ENCODE assay signal across 8 cellular contexts in the genomic region with DNA sequence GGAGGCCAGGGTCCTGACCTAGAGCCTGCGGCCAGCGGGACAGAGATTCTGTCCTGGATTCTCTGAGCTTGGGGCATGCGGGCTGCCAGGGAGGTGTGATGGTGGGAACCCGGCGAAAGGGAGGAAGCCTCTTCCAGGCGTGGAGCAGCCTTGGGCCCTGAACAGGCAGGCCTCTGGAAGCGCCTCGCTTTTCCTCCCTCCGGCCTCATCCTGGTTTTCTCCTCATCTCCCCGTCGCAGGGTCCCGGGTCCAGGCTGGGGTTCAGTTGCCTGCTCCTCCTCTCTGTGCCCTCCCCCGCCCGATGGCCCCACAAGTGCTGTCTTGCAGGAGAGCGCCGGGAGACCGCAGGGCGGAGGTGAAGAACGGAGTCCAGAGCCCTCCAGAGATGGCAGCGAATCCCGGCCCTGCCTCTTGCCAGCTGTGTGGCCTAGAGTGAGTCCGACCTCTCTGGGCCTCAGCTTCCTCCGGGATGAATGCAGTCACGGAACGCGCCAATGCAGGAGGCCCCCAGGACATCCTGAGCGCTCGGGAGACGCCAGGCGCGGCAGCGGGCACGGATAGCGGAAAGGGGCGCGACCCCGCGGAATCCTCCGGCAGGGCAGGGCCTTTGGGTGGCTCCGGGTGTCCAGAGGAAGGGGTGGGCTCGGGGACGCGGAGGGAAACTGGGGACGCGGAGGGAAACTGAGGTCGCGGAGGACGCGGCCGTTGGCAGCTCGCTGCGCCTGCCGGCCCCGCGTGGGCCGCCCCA. TPM values are rescaled to one million over a fixed set of nuclear protein-coding genes. Genes with fewer than 3 reads are reported as not detected.
DNase-seq lines count a peak whose midpoint lies in the region; ATAC-seq, FAIRE-seq and TF ChIP-seq lines count a peak whose summit lies in the region.

No MANE protein-coding gene starts in this region.

- peak overlapping the region; percentile 31 to 87 (median 62) for H3K4me3 Mint-ChIP-seq in IgD-negative memory B cell
- H3K4me3 Mint-ChIP-seq in natural killer cell, result peak overlapping the region; percentile 88

- no peaks in the 10 kb centered on the region for H3K9me3 ChIP-seq in ectodermal cell (ENCODE audit: control insufficient read depth, low read length)
- no peaks in the 10 kb centered on the region for H3K9me3 ChIP-seq in MG63

- peak in 2 of 3 donors; percentile 8 to 21 for ATAC-seq in natural killer cell

- peak; percentile 17 for DNase-seq in AG20443 (ENCODE audit: low spot score)
- DNase-seq in natural killer cell, result no peak
- DNase-seq in SIG-M5 treated with dmso at 0.1 percent for 504 hours (lab: John Stamatoyannopoulos, UW; ENCODE audit: unreplicated experiment), result no peak
- DNase-seq in GM19239 (ENCODE audit: insufficient read length, low spot score), result no peak
- DNase-seq in ACHN, result no peak
- DNase-seq in MG63, result no peak

- in situ Hi-C loops in ACHN (cut with HindIII; ENCODE audit: low pct_ligation_motif_present, low pct_unique_long_range_greater_than_20kb, low sequenced_read_pairs), result no loop called here

- 18 to 21% methylated on average over 56 of the region's 56 CpGs for WGBS in ectodermal cell, 2 experiments

- H3K9me3 Mint-ChIP-seq in IgD-negative memory B cell, result no peaks in the 10 kb centered on the region
- H3K9me3 Mint-ChIP-seq in natural killer cell, result no peaks in the 10 kb centered on the region

- TF ChIP-seq CTCF in natural killer cell (IDR thresholded peaks at IDR 0.05), result no peak

- no peaks in the 10 kb centered on the region for H3K36me3 ChIP-seq in ectodermal cell (ENCODE audit: control insufficient read depth, insufficient read depth, low read length)
- no peaks in the 10 kb centered on the region for H3K36me3 ChIP-seq in MG63

- H3K4me1 ChIP-seq in ectodermal cell (ENCODE audit: control insufficient read depth, insufficient read depth, low read length), result peaks cover 12% of the 10 kb centered on the region

- H3K27ac Mint-ChIP-seq in IgD-negative memory B cell (no peak overlapping the region), natural killer cell (no peak overlapping the region)

- H3K27me3 Mint-ChIP-seq in IgD-negative memory B cell (peaks cover 35% of the 10 kb centered on the region), natural killer cell (ENCODE audit: low read depth in 2 of 2) (peaks cover 47 to 48% of the 10 kb centered on the region in 2 donors)

- H3K4me1 Mint-ChIP-seq in IgD-negative memory B cell, result peaks cover 5 to 10% (median 8%) of the 10 kb centered on the region in 3 donors
- peaks cover 10 to 24% of the 10 kb centered on the region in 2 donors for H3K4me1 Mint-ChIP-seq in natural killer cell

- peaks cover 49% of the 10 kb centered on the region for H3K27me3 ChIP-seq in ectodermal cell (ENCODE audit: control insufficient read depth, insufficient read depth, low read length, poor library complexity, severe bottlenecking)
- H3K27me3 ChIP-seq in MG63, result no peaks in the 10 kb centered on the region

- H3K27ac ChIP-seq in ectodermal cell (ENCODE audit: insufficient read depth, low read depth, low read length, poor library complexity, severe bottlenecking), result no peak overlapping the region

- H3K36me3 Mint-ChIP-seq in IgD-negative memory B cell, result peaks cover 1% of the 10 kb centered on the region
- H3K36me3 Mint-ChIP-seq in natural killer cell, result peaks cover 6% of the 10 kb centered on the region

- peak overlapping the region; percentile 30 for H3K4me3 ChIP-seq in ectodermal cell (ENCODE audit: insufficient read depth, low read depth, low read length)
- H3K4me3 ChIP-seq in MG63, result no peak overlapping the region

- no peak for FAIRE-seq in GM19239 (lab: Jason Lieb, UNC)

- intact Hi-C loops in natural killer cell (cut with micrococcal nuclease), result no loop called here

RNA-seq across cellular contexts. Expression of a gene that starts 0.6 kb away (rescaled TPM):
- 21.0 TPM for polyA plus RNA-seq in IgD-negative memory B cell
- polyA plus RNA-seq in ectodermal cell (2013, experiment 1 of 4), result 21.8 TPM
- 25.6 TPM for polyA plus RNA-seq in ectodermal cell (2013, experiment 2 of 4)
- 14.1 TPM for polyA plus RNA-seq in ectodermal cell (2013, experiment 3 of 4)
- polyA plus RNA-seq in ectodermal cell (2013, experiment 4 of 4), result 16.6 TPM
- total RNA-seq in natural killer cell, result 100 to 1,000 TPM in 2 of 3 donors, 10 to 100 TPM in 1; 81.4 to 121 (median 102) TPM
- 1.4 and 5.3 TPM in 2 replicates for total RNA-seq in MG63 (2014; rRNA removed; shearing (Covaris generic); ENCODE audit: low replicate concordance)

Comparison
In these comparisons a context has a peak if more than half of its experiments do, and no peak if none do; other contexts are left out.
1. RNA of a gene that starts 0.6 kb away (total RNA-seq): 81.4 to 121 TPM in natural killer cell; 1.4 to 5.3 TPM in MG63; every median in the first group is over 10 times any median in the second.